Comparison of ENCODE assay signal across 1 cellular context in the genomic region with DNA sequence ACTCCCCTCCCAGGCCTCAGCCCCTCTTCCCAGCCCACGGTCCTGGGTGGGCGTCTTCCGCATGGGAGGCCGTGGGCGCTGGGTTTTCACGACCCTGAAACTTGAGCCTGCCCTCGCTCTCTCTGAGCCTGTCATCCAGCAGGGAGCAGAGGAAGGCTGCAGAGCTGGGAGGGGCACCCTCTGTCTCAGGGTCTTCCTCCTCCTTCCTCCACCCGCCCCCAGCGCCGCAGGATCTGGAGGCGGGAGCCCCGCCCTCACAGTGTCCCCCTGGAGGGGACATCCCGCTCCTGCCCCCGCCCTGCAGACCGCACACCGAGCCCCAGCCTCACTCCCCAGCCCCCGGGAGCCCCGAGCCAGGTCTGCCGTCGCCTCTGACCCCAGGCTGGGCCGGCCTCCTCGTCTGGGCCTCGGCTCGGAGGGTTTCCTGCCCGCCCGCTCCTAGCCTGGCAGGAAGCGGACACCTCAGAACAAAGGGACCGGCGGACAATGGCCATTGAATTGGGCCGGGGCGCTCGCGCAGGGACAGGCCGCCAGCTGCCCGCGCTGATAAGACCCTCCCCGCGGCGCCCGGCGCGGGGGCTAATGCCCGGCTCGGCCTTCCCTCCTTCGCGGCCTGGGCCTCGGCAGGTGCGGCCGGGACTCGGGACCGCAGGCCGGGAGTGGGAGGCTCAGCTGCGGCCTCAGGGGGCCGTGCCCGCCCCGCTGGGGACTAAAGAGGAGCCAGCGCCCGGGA.
TF ChIP-seq lines count a peak whose summit lies in the region.

No MANE protein-coding gene starts in this region.

TF ChIP-seq in HepG2, 621 proteins besides CTCF, POLR2A, EP300 and RAD21:
- TF ChIP-seq SOX6 (IDR thresholded peaks at IDR 0.05) = no peak
- TF ChIP-seq SOX6 (CRISPR knock-in tag; IDR thresholded peaks at IDR 0.05) = peak; percentile 77
- TF ChIP-seq, protein P1, sequence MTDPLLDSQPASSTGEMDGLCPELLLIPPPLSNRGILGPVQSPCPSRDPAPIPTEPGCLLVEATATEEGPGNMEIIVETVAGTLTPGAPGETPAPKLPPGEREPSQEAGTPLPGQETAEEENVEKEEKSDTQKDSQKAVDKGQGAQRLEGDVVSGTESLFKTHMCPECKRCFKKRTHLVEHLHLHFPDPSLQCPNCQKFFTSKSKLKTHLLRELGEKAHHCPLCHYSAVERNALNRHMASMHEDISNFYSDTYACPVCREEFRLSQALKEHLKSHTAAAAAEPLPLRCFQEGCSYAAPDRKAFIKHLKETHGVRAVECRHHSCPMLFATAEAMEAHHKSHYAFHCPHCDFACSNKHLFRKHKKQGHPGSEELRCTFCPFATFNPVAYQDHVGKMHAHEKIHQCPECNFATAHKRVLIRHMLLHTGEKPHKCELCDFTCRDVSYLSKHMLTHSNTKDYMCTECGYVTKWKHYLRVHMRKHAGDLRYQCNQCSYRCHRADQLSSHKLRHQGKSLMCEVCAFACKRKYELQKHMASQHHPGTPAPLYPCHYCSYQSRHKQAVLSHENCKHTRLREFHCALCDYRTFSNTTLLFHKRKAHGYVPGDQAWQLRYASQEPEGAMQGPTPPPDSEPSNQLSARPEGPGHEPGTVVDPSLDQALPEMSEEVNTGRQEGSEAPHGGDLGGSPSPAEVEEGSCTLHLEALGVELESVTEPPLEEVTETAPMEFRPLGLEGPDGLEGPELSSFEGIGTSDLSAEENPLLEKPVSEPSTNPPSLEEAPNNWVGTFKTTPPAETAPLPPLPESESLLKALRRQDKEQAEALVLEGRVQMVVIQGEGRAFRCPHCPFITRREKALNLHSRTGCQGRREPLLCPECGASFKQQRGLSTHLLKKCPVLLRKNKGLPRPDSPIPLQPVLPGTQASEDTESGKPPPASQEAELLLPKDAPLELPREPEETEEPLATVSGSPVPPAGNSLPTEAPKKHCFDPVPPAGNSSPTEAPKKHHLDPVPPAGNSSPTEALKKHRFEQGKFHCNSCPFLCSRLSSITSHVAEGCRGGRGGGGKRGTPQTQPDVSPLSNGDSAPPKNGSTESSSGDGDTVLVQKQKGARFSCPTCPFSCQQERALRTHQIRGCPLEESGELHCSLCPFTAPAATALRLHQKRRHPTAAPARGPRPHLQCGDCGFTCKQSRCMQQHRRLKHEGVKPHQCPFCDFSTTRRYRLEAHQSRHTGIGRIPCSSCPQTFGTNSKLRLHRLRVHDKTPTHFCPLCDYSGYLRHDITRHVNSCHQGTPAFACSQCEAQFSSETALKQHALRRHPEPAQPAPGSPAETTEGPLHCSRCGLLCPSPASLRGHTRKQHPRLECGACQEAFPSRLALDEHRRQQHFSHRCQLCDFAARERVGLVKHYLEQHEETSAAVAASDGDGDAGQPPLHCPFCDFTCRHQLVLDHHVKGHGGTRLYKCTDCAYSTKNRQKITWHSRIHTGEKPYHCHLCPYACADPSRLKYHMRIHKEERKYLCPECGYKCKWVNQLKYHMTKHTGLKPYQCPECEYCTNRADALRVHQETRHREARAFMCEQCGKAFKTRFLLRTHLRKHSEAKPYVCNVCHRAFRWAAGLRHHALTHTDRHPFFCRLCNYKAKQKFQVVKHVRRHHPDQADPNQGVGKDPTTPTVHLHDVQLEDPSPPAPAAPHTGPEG (CRISPR knock-in tag; IDR thresholded peaks at IDR 0.05) = peak; percentile 98
- peak; percentile 42; the same call in 1 of the 2 replicates for TF ChIP-seq TCF7 (IDR thresholded peaks at IDR 0.05; ENCODE audit: low read depth)
- TF ChIP-seq, protein P2, sequence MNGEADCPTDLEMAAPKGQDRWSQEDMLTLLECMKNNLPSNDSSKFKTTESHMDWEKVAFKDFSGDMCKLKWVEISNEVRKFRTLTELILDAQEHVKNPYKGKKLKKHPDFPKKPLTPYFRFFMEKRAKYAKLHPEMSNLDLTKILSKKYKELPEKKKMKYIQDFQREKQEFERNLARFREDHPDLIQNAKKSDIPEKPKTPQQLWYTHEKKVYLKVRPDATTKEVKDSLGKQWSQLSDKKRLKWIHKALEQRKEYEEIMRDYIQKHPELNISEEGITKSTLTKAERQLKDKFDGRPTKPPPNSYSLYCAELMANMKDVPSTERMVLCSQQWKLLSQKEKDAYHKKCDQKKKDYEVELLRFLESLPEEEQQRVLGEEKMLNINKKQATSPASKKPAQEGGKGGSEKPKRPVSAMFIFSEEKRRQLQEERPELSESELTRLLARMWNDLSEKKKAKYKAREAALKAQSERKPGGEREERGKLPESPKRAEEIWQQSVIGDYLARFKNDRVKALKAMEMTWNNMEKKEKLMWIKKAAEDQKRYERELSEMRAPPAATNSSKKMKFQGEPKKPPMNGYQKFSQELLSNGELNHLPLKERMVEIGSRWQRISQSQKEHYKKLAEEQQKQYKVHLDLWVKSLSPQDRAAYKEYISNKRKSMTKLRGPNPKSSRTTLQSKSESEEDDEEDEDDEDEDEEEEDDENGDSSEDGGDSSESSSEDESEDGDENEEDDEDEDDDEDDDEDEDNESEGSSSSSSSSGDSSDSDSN (CRISPR knock-in tag; IDR thresholded peaks at IDR 0.05) = peak; percentile 57
- no peak for TF ChIP-seq ZNF431 (CRISPR knock-in tag; IDR thresholded peaks at IDR 0.05; ENCODE audit: borderline replicate concordance, low read depth)
- TF ChIP-seq, protein P3, sequence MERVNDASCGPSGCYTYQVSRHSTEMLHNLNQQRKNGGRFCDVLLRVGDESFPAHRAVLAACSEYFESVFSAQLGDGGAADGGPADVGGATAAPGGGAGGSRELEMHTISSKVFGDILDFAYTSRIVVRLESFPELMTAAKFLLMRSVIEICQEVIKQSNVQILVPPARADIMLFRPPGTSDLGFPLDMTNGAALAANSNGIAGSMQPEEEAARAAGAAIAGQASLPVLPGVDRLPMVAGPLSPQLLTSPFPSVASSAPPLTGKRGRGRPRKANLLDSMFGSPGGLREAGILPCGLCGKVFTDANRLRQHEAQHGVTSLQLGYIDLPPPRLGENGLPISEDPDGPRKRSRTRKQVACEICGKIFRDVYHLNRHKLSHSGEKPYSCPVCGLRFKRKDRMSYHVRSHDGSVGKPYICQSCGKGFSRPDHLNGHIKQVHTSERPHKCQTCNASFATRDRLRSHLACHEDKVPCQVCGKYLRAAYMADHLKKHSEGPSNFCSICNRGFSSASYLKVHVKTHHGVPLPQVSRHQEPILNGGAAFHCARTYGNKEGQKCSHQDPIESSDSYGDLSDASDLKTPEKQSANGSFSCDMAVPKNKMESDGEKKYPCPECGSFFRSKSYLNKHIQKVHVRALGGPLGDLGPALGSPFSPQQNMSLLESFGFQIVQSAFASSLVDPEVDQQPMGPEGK (CRISPR knock-in tag; IDR thresholded peaks at IDR 0.05) = peak; percentile 54; the same call in 1 of the 2 replicates
- TF ChIP-seq ELF3 (CRISPR knock-in tag; IDR thresholded peaks at IDR 0.05) = 0 out of 2 replicates have a peak, but pooled peaks have one; percentile 16
- no peak for TF ChIP-seq SP140L (CRISPR knock-in tag; IDR thresholded peaks at IDR 0.05; ENCODE audit: borderline replicate concordance)
- TF ChIP-seq ZFY (CRISPR knock-in tag; IDR thresholded peaks at IDR 0.05) = peak; percentile 51; the same call in 1 of the 2 replicates
- TF ChIP-seq, protein P4, sequence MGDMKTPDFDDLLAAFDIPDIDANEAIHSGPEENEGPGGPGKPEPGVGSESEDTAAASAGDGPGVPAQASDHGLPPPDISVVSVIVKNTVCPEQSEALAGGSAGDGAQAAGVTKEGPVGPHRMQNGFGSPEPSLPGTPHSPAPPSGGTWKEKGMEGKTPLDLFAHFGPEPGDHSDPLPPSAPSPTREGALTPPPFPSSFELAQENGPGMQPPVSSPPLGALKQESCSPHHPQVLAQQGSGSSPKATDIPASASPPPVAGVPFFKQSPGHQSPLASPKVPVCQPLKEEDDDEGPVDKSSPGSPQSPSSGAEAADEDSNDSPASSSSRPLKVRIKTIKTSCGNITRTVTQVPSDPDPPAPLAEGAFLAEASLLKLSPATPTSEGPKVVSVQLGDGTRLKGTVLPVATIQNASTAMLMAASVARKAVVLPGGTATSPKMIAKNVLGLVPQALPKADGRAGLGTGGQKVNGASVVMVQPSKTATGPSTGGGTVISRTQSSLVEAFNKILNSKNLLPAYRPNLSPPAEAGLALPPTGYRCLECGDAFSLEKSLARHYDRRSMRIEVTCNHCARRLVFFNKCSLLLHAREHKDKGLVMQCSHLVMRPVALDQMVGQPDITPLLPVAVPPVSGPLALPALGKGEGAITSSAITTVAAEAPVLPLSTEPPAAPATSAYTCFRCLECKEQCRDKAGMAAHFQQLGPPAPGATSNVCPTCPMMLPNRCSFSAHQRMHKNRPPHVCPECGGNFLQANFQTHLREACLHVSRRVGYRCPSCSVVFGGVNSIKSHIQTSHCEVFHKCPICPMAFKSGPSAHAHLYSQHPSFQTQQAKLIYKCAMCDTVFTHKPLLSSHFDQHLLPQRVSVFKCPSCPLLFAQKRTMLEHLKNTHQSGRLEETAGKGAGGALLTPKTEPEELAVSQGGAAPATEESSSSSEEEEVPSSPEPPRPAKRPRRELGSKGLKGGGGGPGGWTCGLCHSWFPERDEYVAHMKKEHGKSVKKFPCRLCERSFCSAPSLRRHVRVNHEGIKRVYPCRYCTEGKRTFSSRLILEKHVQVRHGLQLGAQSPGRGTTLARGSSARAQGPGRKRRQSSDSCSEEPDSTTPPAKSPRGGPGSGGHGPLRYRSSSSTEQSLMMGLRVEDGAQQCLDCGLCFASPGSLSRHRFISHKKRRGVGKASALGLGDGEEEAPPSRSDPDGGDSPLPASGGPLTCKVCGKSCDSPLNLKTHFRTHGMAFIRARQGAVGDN (CRISPR knock-in tag; IDR thresholded peaks at IDR 0.05) = peak; percentile 43
- peak; percentile 55; the same call in 1 of the 2 replicates for TF ChIP-seq GABPB1 (CRISPR knock-in tag; IDR thresholded peaks at IDR 0.05)
- TF ChIP-seq, protein P5, sequence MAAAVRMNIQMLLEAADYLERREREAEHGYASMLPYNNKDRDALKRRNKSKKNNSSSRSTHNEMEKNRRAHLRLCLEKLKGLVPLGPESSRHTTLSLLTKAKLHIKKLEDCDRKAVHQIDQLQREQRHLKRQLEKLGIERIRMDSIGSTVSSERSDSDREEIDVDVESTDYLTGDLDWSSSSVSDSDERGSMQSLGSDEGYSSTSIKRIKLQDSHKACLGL (CRISPR knock-in tag; IDR thresholded peaks at IDR 0.05) = peak; percentile 31; the same call in 1 of the 2 replicates
- peak; percentile 52; the same call in 1 of the 2 replicates for TF ChIP-seq ETV5 (CRISPR knock-in tag; IDR thresholded peaks at IDR 0.05; ENCODE audit: borderline replicate concordance)
- TF ChIP-seq ASH2L (IDR thresholded peaks at IDR 0.05; ENCODE audit: insufficient read length, low read depth, low read length) = no peak
- TF ChIP-seq SOX5 (CRISPR knock-in tag; IDR thresholded peaks at IDR 0.05; ENCODE audit: borderline replicate concordance) = peak; percentile 77; the same call in 1 of the 2 replicates
- no peak for TF ChIP-seq RXRB (CRISPR knock-in tag; IDR thresholded peaks at IDR 0.05; ENCODE audit: borderline replicate concordance)
- TF ChIP-seq SOX13 (IDR thresholded peaks at IDR 0.05) = no peak; the same call in 1 of the 2 replicates
- TF ChIP-seq SOX13 (CRISPR knock-in tag; conservative IDR thresholded peaks at IDR 0.05 in 1 of 2, IDR thresholded peaks at IDR 0.05 in 1 of 2) = peak in 1 of 2 experiments; percentile 91; a peak in 2 of 4 replicates
- peak; percentile 95; the same call in 1 of the 2 replicates for TF ChIP-seq MTF2 (CRISPR knock-in tag; IDR thresholded peaks at IDR 0.05; ENCODE audit: borderline replicate concordance)
- TF ChIP-seq ZNF260 (CRISPR knock-in tag; IDR thresholded peaks at IDR 0.05; ENCODE audit: borderline replicate concordance, low read depth) = no peak
- peak; percentile 57 for TF ChIP-seq ZFX (CRISPR knock-in tag; IDR thresholded peaks at IDR 0.05; ENCODE audit: low read depth)
- no peak for TF ChIP-seq IRF2 (CRISPR knock-in tag; IDR thresholded peaks at IDR 0.05)
- TF ChIP-seq SMARCE1 (IDR thresholded peaks at IDR 0.05; ENCODE audit: borderline replicate concordance) = no peak
